23 cellular contexts compared by ENCODE assay signal in genomic region chr2:168700615-168701245, GRCh38.
DNase-seq lines count a peak whose midpoint lies in the region; ATAC-seq and TF ChIP-seq lines count a peak whose summit lies in the region.
"Had no signal": no experiment of that assay in that cellular context is flagged by ENCODE, and none has a peak within 500 bp of the region (broad histone marks: within the 10 kb centered on the region; RNA-seq: fewer than 3 reads in every experiment).

No MANE protein-coding gene starts in this region.

- H3K27me3 Mint-ChIP-seq in CD8-positive, alpha-beta T cell (ENCODE audit: low read depth), result no peaks in the 10 kb centered on the region
- H3K27me3 Mint-ChIP-seq: activated CD4-positive, alpha-beta memory T cell treated with anti-CD3 and anti-CD28 coated beads, Interleukin-2, amount 10 ng/mL, durations not matched to agents 7 days and 5 days; activated naive CD8-positive, alpha-beta T cell treated with anti-CD3 and anti-CD28 coated beads, Interleukin-2, amount 10 ng/mL, durations not matched to agents 7 days and 5 days; central memory CD8-positive, alpha-beta T cell; naive thymus-derived CD8-positive, alpha-beta T cell had no signal

- no peak overlapping the region for H3K27ac Mint-ChIP-seq in CD8-positive, alpha-beta T cell
- H3K27ac Mint-ChIP-seq: activated CD4-positive, alpha-beta memory T cell treated with anti-CD3 and anti-CD28 coated beads, Interleukin-2, amount 10 ng/mL, durations not matched to agents 7 days and 5 days; activated naive CD8-positive, alpha-beta T cell treated with anti-CD3 and anti-CD28 coated beads, Interleukin-2, amount 10 ng/mL, durations not matched to agents 7 days and 5 days; activated T-cell treated with anti-CD3 and anti-CD28 coated beads, Interleukin-2, amount 50 U/mL, for 72 hours; CD4-positive, CD25-positive, alpha-beta regulatory T cell; H9; WTC11 had no signal

- peak in 1 of 2 donors; percentile 14 for TF ChIP-seq POLR2A in Peyer's patch (IDR thresholded peaks at IDR 0.05)
- TF ChIP-seq POLR2A in esophagus squamous epithelium (IDR thresholded peaks at IDR 0.05), result no peak
- no peak for TF ChIP-seq POLR2A in adrenal gland (IDR thresholded peaks at IDR 0.05)

- no peak overlapping the region for H3K4me3 Mint-ChIP-seq in CD8-positive, alpha-beta T cell
- H3K4me3 Mint-ChIP-seq: activated CD4-positive, alpha-beta memory T cell treated with anti-CD3 and anti-CD28 coated beads, Interleukin-2, amount 10 ng/mL, durations not matched to agents 7 days and 5 days; activated naive CD8-positive, alpha-beta T cell treated with anti-CD3 and anti-CD28 coated beads, Interleukin-2, amount 10 ng/mL, durations not matched to agents 7 days and 5 days; activated T-cell treated with anti-CD3 and anti-CD28 coated beads, Interleukin-2, amount 50 U/mL, for 72 hours; CD4-positive, CD25-positive, alpha-beta regulatory T cell; central memory CD8-positive, alpha-beta T cell; H9; naive thymus-derived CD8-positive, alpha-beta T cell; WTC11 had no signal

- ATAC-seq in mucosa of descending colon, result peak; percentile 84
- no peak for ATAC-seq in HG02973 (IDR thresholded peaks at IDR 0.05; ENCODE audit: unreplicated experiment)
- no peak for ATAC-seq in HG03159 (IDR thresholded peaks at IDR 0.05; ENCODE audit: unreplicated experiment)
- no peak for ATAC-seq in CD8-positive, alpha-beta T cell
- ATAC-seq: activated T-cell treated with anti-CD3 and anti-CD28 coated beads, Interleukin-2, amount 50 U/mL, for 72 hours; naive thymus-derived CD8-positive, alpha-beta T cell; WTC11 had no signal

- H3K4me1 ChIP-seq in BE2C (peaks cover 7% of the 10 kb centered on the region; the same call in 1 of the 2 replicates), Peyer's patch (peaks cover 0 to 57% (median 3%) of the 10 kb centered on the region in 4 donors), esophagus squamous epithelium (peaks cover 0 to 24% (median 3%) of the 10 kb centered on the region in 3 donors), mucosa of descending colon (ENCODE audit: low read depth) (peaks cover 37% of the 10 kb centered on the region), adrenal gland (replicated peaks in 1 of 2) (no peaks in the 10 kb centered on the region)
- H3K4me1 ChIP-seq in CD8-positive, alpha-beta T cell (ENCODE audit: insufficient read depth, low read length), result no peaks in the 10 kb centered on the region
- H3K4me1 ChIP-seq: lower lobe of right lung, upper lobe of left lung had no signal

- H3K9me3 ChIP-seq in BE2C, result no peaks in the 10 kb centered on the region
- H3K9me3 ChIP-seq in Peyer's patch, result no peaks in the 10 kb centered on the region
- no peaks in the 10 kb centered on the region for H3K9me3 ChIP-seq in esophagus squamous epithelium
- H3K9me3 ChIP-seq in mucosa of descending colon, result no peaks in the 10 kb centered on the region
- H3K9me3 ChIP-seq in CD8-positive, alpha-beta T cell (ENCODE audit: low read length), result no peaks in the 10 kb centered on the region
- H3K9me3 ChIP-seq in adrenal gland (replicated peaks in 1 of 3), result no peaks in the 10 kb centered on the region
- H3K9me3 ChIP-seq: gastrocnemius medialis, lower lobe of right lung, upper lobe of left lung had no signal

- POLR2A ChIA-PET in CD8-positive, alpha-beta T cell (lab: Charles Lee), result no interaction called here

- DNase-seq in BE2C, result peak; percentile 45
- peak in 2 of 3 donors; percentile 58 to 61 for DNase-seq in Peyer's patch
- no peak for DNase-seq in esophagus squamous epithelium (lab: John Stamatoyannopoulos, UW)
- DNase-seq in mucosa of descending colon, result peak in 2 of 3 donors; percentile 36 to 65
- no peak for DNase-seq in CD8-positive, alpha-beta T cell
- no peak for DNase-seq in adrenal gland
- DNase-seq: activated CD4-positive, alpha-beta memory T cell treated with anti-CD3 and anti-CD28 coated beads, Interleukin-2, amount 10 ng/mL, durations not matched to agents 7 days and 5 days; activated naive CD8-positive, alpha-beta T cell treated with anti-CD3 and anti-CD28 coated beads, Interleukin-2, amount 10 ng/mL, durations not matched to agents 7 days and 5 days; activated T-cell treated with anti-CD3 and anti-CD28 coated beads, Interleukin-2, amount 50 U/mL, for 72 hours; CD4-positive, CD25-positive, alpha-beta regulatory T cell; effector memory CD4-positive, alpha-beta T cell; gastrocnemius medialis; H9; Karpas-422; lower lobe of right lung; naive thymus-derived CD8-positive, alpha-beta T cell; NCI-H1417; upper lobe of left lung had no signal

- no peaks in the 10 kb centered on the region for H3K36me3 ChIP-seq in BE2C
- H3K36me3 ChIP-seq in Peyer's patch, result peaks cover 0 to 5% (median 0%) of the 10 kb centered on the region in 3 donors
- H3K36me3 ChIP-seq in esophagus squamous epithelium, result peaks cover 0 to 15% (median 0%) of the 10 kb centered on the region in 3 donors
- H3K36me3 ChIP-seq in mucosa of descending colon (ENCODE audit: low read depth), result no peaks in the 10 kb centered on the region
- H3K36me3 ChIP-seq in CD8-positive, alpha-beta T cell (ENCODE audit: insufficient read depth, low read length), result no peaks in the 10 kb centered on the region
- H3K36me3 ChIP-seq in adrenal gland (replicated peaks in 1 of 2), result no peaks in the 10 kb centered on the region
- H3K36me3 ChIP-seq: gastrocnemius medialis, lower lobe of right lung, upper lobe of left lung had no signal

- CTCF ChIA-PET in CD8-positive, alpha-beta T cell (lab: Charles Lee), result interaction anchor here (2.1 kb wide), 1 partner anchor 354 kb away, joined by 7 read pairs; no protein-coding TSS in a partner anchor

- no peaks in the 10 kb centered on the region for H3K9me3 Mint-ChIP-seq in CD8-positive, alpha-beta T cell
- H3K9me3 Mint-ChIP-seq: activated CD4-positive, alpha-beta memory T cell treated with anti-CD3 and anti-CD28 coated beads, Interleukin-2, amount 10 ng/mL, durations not matched to agents 7 days and 5 days; activated T-cell treated with anti-CD3 and anti-CD28 coated beads, Interleukin-2, amount 50 U/mL, for 72 hours; central memory CD8-positive, alpha-beta T cell; H9; WTC11 had no signal

- WGBS in esophagus squamous epithelium, 2 donors, result 70 to 85% methylated on average over 2 to 5 of the region's 5 CpGs
- 81 to 88% (median 84%) methylated on average over 5 of the region's 5 CpGs for WGBS in adrenal gland, 4 donors

- peaks cover 2% of the 10 kb centered on the region for H3K4me1 Mint-ChIP-seq in CD8-positive, alpha-beta T cell (ENCODE audit: low read depth)
- H3K4me1 Mint-ChIP-seq: activated CD4-positive, alpha-beta memory T cell treated with anti-CD3 and anti-CD28 coated beads, Interleukin-2, amount 10 ng/mL, durations not matched to agents 7 days and 5 days; activated naive CD8-positive, alpha-beta T cell treated with anti-CD3 and anti-CD28 coated beads, Interleukin-2, amount 10 ng/mL, durations not matched to agents 7 days and 5 days; central memory CD8-positive, alpha-beta T cell had no signal

- intact Hi-C loops in esophagus squamous epithelium (cut with DNase I) (no loop called here), mucosa of descending colon (cut with DNase I, micrococcal nuclease) (no loop called here), adrenal gland (cut with DNase I) (no loop called here)
- intact Hi-C loops in CD8-positive, alpha-beta T cell (cut with DNase I, micrococcal nuclease), result loop anchor here in 1 of 2 experiments (10.0 kb wide), 1 partner anchor 214 kb away; no protein-coding TSS in a partner anchor

- TF ChIP-seq CTCF in BE2C (IDR thresholded peaks at IDR 0.05; ENCODE audit: low read depth, low read length), result no peak
- peak in 1 of 6 experiments; percentile 9 for TF ChIP-seq CTCF in Peyer's patch (IDR thresholded peaks at IDR 0.05)
- no peak for TF ChIP-seq CTCF in esophagus squamous epithelium (IDR thresholded peaks at IDR 0.05)
- no peak for TF ChIP-seq CTCF in mucosa of descending colon (IDR thresholded peaks at IDR 0.05)
- no peak for TF ChIP-seq CTCF in CD8-positive, alpha-beta T cell (IDR thresholded peaks at IDR 0.05)
- TF ChIP-seq CTCF in adrenal gland (IDR thresholded peaks at IDR 0.05), result no peak

- no peaks in the 10 kb centered on the region for H3K27me3 ChIP-seq in BE2C
- no peaks in the 10 kb centered on the region for H3K27me3 ChIP-seq in Peyer's patch
- H3K27me3 ChIP-seq in esophagus squamous epithelium, result no peaks in the 10 kb centered on the region
- H3K27me3 ChIP-seq in CD8-positive, alpha-beta T cell (ENCODE audit: insufficient read depth, low read length), result no peaks in the 10 kb centered on the region
- no peaks in the 10 kb centered on the region for H3K27me3 ChIP-seq in adrenal gland
- H3K27me3 ChIP-seq: gastrocnemius medialis, upper lobe of left lung had no signal

- H3K36me3 Mint-ChIP-seq in CD8-positive, alpha-beta T cell, result peaks cover 37% of the 10 kb centered on the region
- H3K36me3 Mint-ChIP-seq: WTC11 had no signal

- H3K4me3 ChIP-seq in BE2C (ENCODE audit: low read depth, low read length), result no peak overlapping the region
- H3K4me3 ChIP-seq in Peyer's patch, result no peak overlapping the region
- no peak overlapping the region for H3K4me3 ChIP-seq in esophagus squamous epithelium
- H3K4me3 ChIP-seq in mucosa of descending colon, result no peak overlapping the region
- no peak overlapping the region for H3K4me3 ChIP-seq in CD8-positive, alpha-beta T cell (ENCODE audit: low read depth, low read length)
- no peak overlapping the region for H3K4me3 ChIP-seq in adrenal gland
- H3K4me3 ChIP-seq: gastrocnemius medialis, lower lobe of right lung, upper lobe of left lung had no signal

- H3K27ac ChIP-seq in Peyer's patch, result peak overlapping the region in 2 of 4 donors; percentile 71 to 82
- H3K27ac ChIP-seq in esophagus squamous epithelium, result peak overlapping the region in 3 of 4 donors; percentile 49 to 74 (median 53)
- no peak overlapping the region for H3K27ac ChIP-seq in CD8-positive, alpha-beta T cell (ENCODE audit: low read depth, low read length)
- no peak overlapping the region for H3K27ac ChIP-seq in adrenal gland
- H3K27ac ChIP-seq: gastrocnemius medialis, lower lobe of right lung, RWPE1, upper lobe of left lung had no signal

Comparison
In these comparisons a context has a peak if more than half of its experiments do, and no peak if none do; other contexts are left out.
1. DNase-seq: peak in BE2C (single experiment), Peyer's patch (2 of 3) and mucosa of descending colon (2 of 3); none in esophagus squamous epithelium (single experiment), CD8-positive, alpha-beta T cell (0 of 7) and adrenal gland (0 of 7).
2. H3K27ac ChIP-seq: peak in esophagus squamous epithelium (3 of 4); none in CD8-positive, alpha-beta T cell (single experiment) and adrenal gland (0 of 5).